18 cellular contexts compared by ENCODE assay signal in genomic region chr3:131353016-131353877, GRCh38. TPM values are rescaled to one million over a fixed set of nuclear protein-coding genes. Genes with fewer than 3 reads are reported as not detected.
DNase-seq lines count a peak whose midpoint lies in the region; ATAC-seq and TF ChIP-seq lines count a peak whose summit lies in the region.
"Had no signal": no experiment of that assay in that cellular context is flagged by ENCODE, and none has a peak within 500 bp of the region (broad histone marks: within the 10 kb centered on the region; RNA-seq: fewer than 3 reads in every experiment).

No MANE protein-coding gene starts in this region.

- peaks cover 6% of the 10 kb centered on the region for H3K36me3 Mint-ChIP-seq in Caco-2 (ENCODE audit: insufficient read depth, unreplicated experiment)
- H3K36me3 Mint-ChIP-seq: natural killer cell treated with Interleukin-12 subunit alpha and Interleukin-12 subunit beta and Interleukin-15 and Interleukin-18, amount 100 ng/mL, for 72 hours had no signal

- H3K4me1 ChIP-seq in Caco-2 (peaks cover 22% of the 10 kb centered on the region), Loucy (ENCODE audit: insufficient read depth, low read length, poor library complexity, severe bottlenecking) (peaks cover 10% of the 10 kb centered on the region), gastroesophageal sphincter (peaks cover 0 to 10% (median 0%) of the 10 kb centered on the region in 3 donors)
- H3K4me1 ChIP-seq: suprapubic skin had no signal

- no peaks in the 10 kb centered on the region for H3K79me2 ChIP-seq in Loucy (ENCODE audit: insufficient read depth, low read length)

- H3F3A ChIP-seq in Loucy (ENCODE audit: low read depth): no peaks in the 10 kb centered on the region

- H3K27ac ChIP-seq in gastroesophageal sphincter (no peak overlapping the region), WERI-Rb-1 (no peak overlapping the region)
- H3K27ac ChIP-seq: adrenal gland, HL-60, lower lobe of right lung, suprapubic skin had no signal

- H3K9me2 ChIP-seq in Loucy (replicated peaks; ENCODE audit: low read depth, low read length): no peaks in the 10 kb centered on the region

- POLR2A ChIA-PET in Caco-2 (lab: Charles Lee): interaction anchor here (1.1 kb wide), 1 partner anchor 28 kb away, joined by 4 read pairs; the partner anchor contains the start of gene NUDT16

- TF ChIP-seq POLR2A in gastroesophageal sphincter (IDR thresholded peaks at IDR 0.05): no peak

- ATAC-seq in GM18907 (IDR thresholded peaks at IDR 0.05; ENCODE audit: unreplicated experiment) (peak; percentile 51), left colon (no peak), gastroesophageal sphincter (no peak)
- ATAC-seq: natural killer cell treated with Interleukin-12 subunit alpha and Interleukin-12 subunit beta and Interleukin-15 and Interleukin-18, amount 100 ng/mL, for 72 hours had no signal

- no peak overlapping the region for H3K4me3 Mint-ChIP-seq in Caco-2 (ENCODE audit: unreplicated experiment)
- H3K4me3 Mint-ChIP-seq: H9; natural killer cell treated with Interleukin-12 subunit alpha and Interleukin-12 subunit beta and Interleukin-15 and Interleukin-18, amount 100 ng/mL, for 72 hours had no signal

- DNase-seq in Caco-2 (no peak), kidney tubule cell (ENCODE audit: low spot score) (peak; percentile 13), left colon (no peak), WERI-Rb-1 (no peak), NCI-H2029 treated with DMSO at 0.1 percent for 48 hours (lab: John Stamatoyannopoulos, UW) (no peak)
- DNase-seq: adrenal gland, foreskin fibroblast, H9, lower lobe of right lung, NCI-H1694 treated with DMSO at 0.1 percent for 48 hours, NCI-H510A had no signal

- H3K27ac Mint-ChIP-seq in Caco-2 (ENCODE audit: unreplicated experiment): peak overlapping the region; percentile 71
- H3K27ac Mint-ChIP-seq: activated T-helper 2 cell treated with anti-CD3 and anti-CD28 coated beads, Interferon-gamma antibody, Interleukin-2, Interleukin-4, amounts not matched to agents 10 μg/mL and 5 μg/mL and 100 μg/mL, durations not matched to agents 14 hours and 24 hours and 36 hours; natural killer cell treated with Interleukin-12 subunit alpha and Interleukin-12 subunit beta and Interleukin-15 and Interleukin-18, amount 100 ng/mL, for 72 hours had no signal

- H3K9me3 ChIP-seq in Caco-2 (no peaks in the 10 kb centered on the region), Loucy (ENCODE audit: insufficient read depth, low read depth, low read length) (no peaks in the 10 kb centered on the region), gastroesophageal sphincter (no peaks in the 10 kb centered on the region), WERI-Rb-1 (ENCODE audit: severe bottlenecking) (no peaks in the 10 kb centered on the region)
- H3K9me3 ChIP-seq: adrenal gland, lower lobe of right lung, suprapubic skin had no signal

- no peaks in the 10 kb centered on the region for H3K27me3 Mint-ChIP-seq in Caco-2 (ENCODE audit: insufficient read depth, unreplicated experiment)

- TF ChIP-seq CTCF in Caco-2 (IDR thresholded peaks at IDR 0.05; ENCODE audit: insufficient read depth in 1 of 2, low read depth in 1 of 2, low read length in 1 of 2, severe bottlenecking in 1 of 2, unreplicated experiment in 1 of 2) (no peak), Loucy (conservative IDR thresholded peaks at IDR 0.05; ENCODE audit: low read length) (no peak), gastroesophageal sphincter (IDR thresholded peaks at IDR 0.05) (no peak), WERI-Rb-1 (IDR thresholded peaks at IDR 0.05; ENCODE audit: low read depth, low read length) (no peak)

- BruUV-seq in Caco-2 (replicated peaks; lab: Mats Ljungman, UMichigan): no TSS peak

- no peaks in the 10 kb centered on the region for H3K27me3 ChIP-seq in Caco-2 (replicated peaks; ENCODE audit: control insufficient read depth, insufficient read depth, low read length)
- no peaks in the 10 kb centered on the region for H3K27me3 ChIP-seq in Loucy (ENCODE audit: insufficient read depth, low read length, poor library complexity, severe bottlenecking)
- H3K27me3 ChIP-seq in gastroesophageal sphincter: no peaks in the 10 kb centered on the region
- no peaks in the 10 kb centered on the region for H3K27me3 ChIP-seq in WERI-Rb-1 (ENCODE audit: insufficient read depth, low read depth, severe bottlenecking)
- H3K27me3 ChIP-seq: adrenal gland, suprapubic skin had no signal

- CTCF ChIA-PET in Caco-2 (lab: Charles Lee): no interaction called here

- H3K9me3 Mint-ChIP-seq in Caco-2 (ENCODE audit: unreplicated experiment): no peaks in the 10 kb centered on the region
- H3K9me3 Mint-ChIP-seq: activated T-helper 2 cell treated with anti-CD3 and anti-CD28 coated beads, Interferon-gamma antibody, Interleukin-2, Interleukin-4, amounts not matched to agents 10 μg/mL and 5 μg/mL and 100 μg/mL, durations not matched to agents 14 hours and 24 hours and 36 hours; H9; natural killer cell treated with Interleukin-12 subunit alpha and Interleukin-12 subunit beta and Interleukin-15 and Interleukin-18, amount 100 ng/mL, for 72 hours had no signal

- peaks cover 12% of the 10 kb centered on the region for H3K4me1 Mint-ChIP-seq in Caco-2 (ENCODE audit: low read depth, unreplicated experiment)

- H3K4me3 ChIP-seq in Caco-2 (ENCODE audit: low read depth, low read length) (no peak overlapping the region), Loucy (ENCODE audit: low read length, poor library complexity, severe bottlenecking) (no peak overlapping the region), gastroesophageal sphincter (no peak overlapping the region), WERI-Rb-1 (ENCODE audit: low read depth, low read length) (no peak overlapping the region)
- H3K4me3 ChIP-seq: adrenal gland, lower lobe of right lung, suprapubic skin had no signal

- H3K9ac ChIP-seq in Loucy (ENCODE audit: low read depth, low read length, poor library complexity, severe bottlenecking): no peak overlapping the region

- no peak overlapping the region for H3K4me2 ChIP-seq in Loucy (ENCODE audit: low read depth, low read length, poor library complexity, severe bottlenecking)

- peak overlapping the region; percentile 72 for H2AFZ ChIP-seq in Loucy (ENCODE audit: low read length)

- 36 to 51% methylated on average over 2 of the region's 2 CpGs for WGBS in gastroesophageal sphincter (ENCODE audit: low coverage in 1 of 2), 2 donors

- no peaks in the 10 kb centered on the region for H4K20me1 ChIP-seq in Loucy (ENCODE audit: insufficient read depth, low read length, poor library complexity, severe bottlenecking)

- TF ChIP-seq EP300 in gastroesophageal sphincter (IDR thresholded peaks at IDR 0.05): no peak

- intact Hi-C loops in Caco-2 (cut with micrococcal nuclease; ENCODE audit: unreplicated experiment) (no loop called here), left colon (cut with DNase I, micrococcal nuclease) (no loop called here)

- H3K36me3 ChIP-seq in Caco-2 (ENCODE audit: control insufficient read depth, insufficient read depth, low read length) (no peaks in the 10 kb centered on the region; the same call in 1 of the 2 replicates), Loucy (ENCODE audit: insufficient read depth, low read length) (no peaks in the 10 kb centered on the region), gastroesophageal sphincter (no peaks in the 10 kb centered on the region), WERI-Rb-1 (no peaks in the 10 kb centered on the region)
- H3K36me3 ChIP-seq: adrenal gland, lower lobe of right lung, suprapubic skin had no signal

RNA-seq across cellular contexts. Expression of gene NUDT16, which starts 28.3 kb away (rescaled TPM):
- total RNA-seq in Caco-2 (2022) (16.6 TPM in 2 replicates), left colon (10 to 100 TPM; 39.0 to 51.7 TPM), gastroesophageal sphincter (10 to 100 TPM; 28.8 to 56.5 (median 37.4) TPM)
